ENCODE assay signal across 9 cellular contexts in the genomic region with DNA sequence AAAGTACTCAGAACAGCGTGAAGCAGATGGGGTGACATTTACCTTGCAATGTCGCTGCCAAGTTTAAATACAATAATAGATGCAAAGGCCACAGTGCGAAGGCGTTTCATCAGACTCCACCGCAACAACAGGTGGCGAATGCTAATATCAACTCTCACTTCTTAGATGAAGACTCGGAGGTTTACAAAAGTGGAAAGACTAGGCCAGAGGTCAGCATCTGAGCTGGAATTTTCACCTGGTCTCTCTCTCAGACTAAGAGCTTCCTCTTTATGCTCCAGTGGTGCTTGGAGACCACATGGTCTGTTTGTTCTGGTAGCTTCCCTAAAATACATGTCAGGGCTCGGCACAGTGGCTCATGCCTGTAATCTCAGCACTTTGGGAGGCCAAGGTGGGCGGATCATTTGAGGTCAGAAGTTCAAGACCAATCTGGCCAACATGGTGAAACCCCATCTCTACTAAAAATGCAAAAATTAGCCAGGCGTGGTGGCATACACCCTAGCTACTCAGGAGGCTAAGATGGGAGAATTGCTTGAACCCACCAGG.
A peak's percentile ranks its signal among the peaks of the same experiment; 100 is the strongest.
DNase-seq lines count a peak whose midpoint lies in the region; ATAC-seq, FAIRE-seq and TF ChIP-seq lines count a peak whose summit lies in the region.
"Had no signal": no experiment of that assay in that cellular context is flagged by ENCODE, and none has a peak within 500 bp of the region (broad histone marks: within the 10 kb centered on the region; RNA-seq: fewer than 3 reads in every experiment).

No MANE protein-coding gene starts in this region.

- peaks cover 32% of the 10 kb centered on the region for H3K4me1 Mint-ChIP-seq in T-helper 2 cell treated with Interferon-gamma antibody and Interleukin-4, amounts not matched to agents 5 μg/mL and 100 μg/mL, for 36 hours (ENCODE audit: low read depth)
- H3K4me1 Mint-ChIP-seq in stimulated activated effector memory CD8-positive, alpha-beta T cell treated with anti-CD3 and anti-CD28 coated beads, Interleukin-12 subunit alpha, Interleukin-12 subunit beta, amount 100 ng/mL, for 72 hours = peaks cover 29% of the 10 kb centered on the region

- no peak for DNase-seq in T-helper 2 cell treated with Interferon-gamma antibody and Interleukin-4, amounts not matched to agents 5 μg/mL and 100 μg/mL, for 36 hours (ENCODE audit: low spot score)
- DNase-seq in T-helper 2 cell (no peak), NCI-H2196 (lab: John Stamatoyannopoulos, UW; ENCODE audit: unreplicated experiment) (peak; percentile 59), occipital lobe (lab: John Stamatoyannopoulos, UW) (no peak), HTR-8/SVneo (ENCODE audit: insufficient read length, low spot score) (no peak), foreskin fibroblast (no peak)
- DNase-seq in stimulated activated effector memory CD8-positive, alpha-beta T cell treated with anti-CD3 and anti-CD28 coated beads, Interleukin-12 subunit alpha, Interleukin-12 subunit beta, amount 100 ng/mL, for 72 hours (ENCODE audit: low spot score in 2 of 2) = no peak
- DNase-seq: activated T-cell treated with anti-CD3 and anti-CD28 coated beads, Interleukin-2, amount 50 U/mL, for 1 hour had no signal

- peak overlapping the region; percentile 20 for H3K27ac Mint-ChIP-seq in T-helper 2 cell treated with Interferon-gamma antibody and Interleukin-4, amounts not matched to agents 5 μg/mL and 100 μg/mL, for 36 hours
- H3K27ac Mint-ChIP-seq in stimulated activated effector memory CD8-positive, alpha-beta T cell treated with anti-CD3 and anti-CD28 coated beads, Interleukin-12 subunit alpha, Interleukin-12 subunit beta, amount 100 ng/mL, for 72 hours = no peak overlapping the region

- no peaks in the 10 kb centered on the region for H3K27me3 Mint-ChIP-seq in T-helper 2 cell treated with Interferon-gamma antibody and Interleukin-4, amounts not matched to agents 5 μg/mL and 100 μg/mL, for 36 hours (ENCODE audit: low read depth)

- ATAC-seq in HG02798 (IDR thresholded peaks at IDR 0.05; ENCODE audit: poor library complexity, unreplicated experiment) = peak; percentile 87
- ATAC-seq in stimulated activated effector memory CD8-positive, alpha-beta T cell treated with anti-CD3 and anti-CD28 coated beads, Interleukin-12 subunit alpha, Interleukin-12 subunit beta, amount 100 ng/mL, for 72 hours = peak; percentile 49

- H3K9me3 Mint-ChIP-seq in T-helper 2 cell treated with Interferon-gamma antibody and Interleukin-4, amounts not matched to agents 5 μg/mL and 100 μg/mL, for 36 hours = no peaks in the 10 kb centered on the region
- H3K9me3 Mint-ChIP-seq in stimulated activated effector memory CD8-positive, alpha-beta T cell treated with anti-CD3 and anti-CD28 coated beads, Interleukin-12 subunit alpha, Interleukin-12 subunit beta, amount 100 ng/mL, for 72 hours = no peaks in the 10 kb centered on the region

- FAIRE-seq in HTR-8/SVneo (lab: Jason Lieb, UNC) = no peak

- H3K36me3 Mint-ChIP-seq in T-helper 2 cell treated with Interferon-gamma antibody and Interleukin-4, amounts not matched to agents 5 μg/mL and 100 μg/mL, for 36 hours (ENCODE audit: low read depth) = peaks cover 10% of the 10 kb centered on the region
- no peaks in the 10 kb centered on the region for H3K36me3 Mint-ChIP-seq in stimulated activated effector memory CD8-positive, alpha-beta T cell treated with anti-CD3 and anti-CD28 coated beads, Interleukin-12 subunit alpha, Interleukin-12 subunit beta, amount 100 ng/mL, for 72 hours

- TF ChIP-seq CTCF in foreskin fibroblast (IDR thresholded peaks at IDR 0.05; ENCODE audit: low read depth, low read length) = no peak

- H3K4me3 Mint-ChIP-seq in T-helper 2 cell treated with Interferon-gamma antibody and Interleukin-4, amounts not matched to agents 5 μg/mL and 100 μg/mL, for 36 hours = no peak overlapping the region
- no peak overlapping the region for H3K4me3 Mint-ChIP-seq in stimulated activated effector memory CD8-positive, alpha-beta T cell treated with anti-CD3 and anti-CD28 coated beads, Interleukin-12 subunit alpha, Interleukin-12 subunit beta, amount 100 ng/mL, for 72 hours

- H3K4me3 ChIP-seq in foreskin fibroblast (ENCODE audit: low read depth in 1 of 2, low read length in 2 of 2) = no peak overlapping the region
